In the genomic region with DNA sequence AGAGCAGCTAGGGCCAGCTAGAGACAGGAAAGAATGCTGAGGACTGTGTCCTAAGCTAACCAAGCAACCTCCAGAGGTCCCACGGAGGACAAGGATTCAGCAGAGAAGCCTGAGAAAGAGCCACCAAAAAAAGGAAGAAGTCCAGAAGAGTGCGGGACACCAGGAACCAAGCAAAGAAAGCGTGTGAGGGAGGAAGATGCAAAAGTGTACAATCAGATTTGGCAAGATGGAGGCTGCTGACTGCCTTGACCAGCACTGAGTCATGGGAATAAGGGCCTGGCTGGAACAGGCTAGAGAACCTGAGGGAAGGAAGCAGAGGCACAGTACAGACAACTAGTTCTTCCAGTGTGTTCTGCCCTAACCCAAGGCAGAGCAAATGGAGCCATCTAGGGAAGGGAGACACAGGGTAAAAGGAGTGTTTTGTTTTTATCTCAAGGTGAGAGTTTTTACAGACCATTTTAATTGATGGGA, we compare ENCODE assay signal across 13 cellular contexts. TPM values are rescaled to one million over a fixed set of nuclear protein-coding genes. Genes with fewer than 3 reads are reported as not detected.
DNase-seq lines count a peak whose midpoint lies in the region; ATAC-seq and TF ChIP-seq lines count a peak whose summit lies in the region.
"Had no signal": no experiment of that assay in that cellular context is flagged by ENCODE, and none has a peak within 500 bp of the region (broad histone marks: within the 10 kb centered on the region; RNA-seq: fewer than 3 reads in every experiment).

No MANE protein-coding gene starts in this region.

- POLR2A ChIA-PET in HEK293 (lab: Yijun Ruan, JAX): no interaction called here

- H3K9me3 Mint-ChIP-seq in CD14-positive monocyte (no peaks in the 10 kb centered on the region), memory B cell (no peaks in the 10 kb centered on the region)
- H3K9me3 Mint-ChIP-seq in activated T-helper 17 cell treated with anti-CD3 and anti-CD28 coated beads, Interleukin-2, amount 50 U/mL, for 72 hours: no peaks in the 10 kb centered on the region

- no peak for TF ChIP-seq CTCF in CD14-positive monocyte (IDR thresholded peaks at IDR 0.05)
- no peak for TF ChIP-seq CTCF in HEK293 (tag by site-specific recombination; IDR thresholded peaks at IDR 0.05)
- TF ChIP-seq CTCF in GM20000 (IDR thresholded peaks at IDR 0.05; ENCODE audit: extremely low read depth, missing control alignments): no peak

- no peak overlapping the region for H3K27ac ChIP-seq in HEK293 (ENCODE audit: extremely low read depth, low read depth, low read length)
- H3K27ac ChIP-seq: C4-2B had no signal

- H3K27me3 Mint-ChIP-seq in CD14-positive monocyte (ENCODE audit: low read depth in 3 of 3) (no peaks in the 10 kb centered on the region), memory B cell (no peaks in the 10 kb centered on the region)
- no peaks in the 10 kb centered on the region for H3K27me3 Mint-ChIP-seq in activated T-helper 17 cell treated with anti-CD3 and anti-CD28 coated beads, Interleukin-2, amount 50 U/mL, for 72 hours

- no peaks in the 10 kb centered on the region for H3K9me3 ChIP-seq in HEK293 (ENCODE audit: control insufficient read depth, insufficient read depth, low read depth, low read length)
- H3K9me3 ChIP-seq: heart left ventricle, spleen had no signal

- no peak for ATAC-seq in activated T-helper 17 cell treated with anti-CD3 and anti-CD28 coated beads, Interleukin-2, amount 50 U/mL, for 72 hours (replicated peaks)
- ATAC-seq in memory B cell (ENCODE audit: low read depth): no peak
- no peak for ATAC-seq in HG02981 (IDR thresholded peaks at IDR 0.05; ENCODE audit: unreplicated experiment)
- no peak for ATAC-seq in activated CD4-positive, CD25-positive, alpha-beta regulatory T cell treated with anti-CD3 and anti-CD28 coated beads, Interleukin-2, amount 50 U/mL, for 24 hours
- ATAC-seq in GM19351 (IDR thresholded peaks at IDR 0.05; ENCODE audit: unreplicated experiment): no peak

- H3K36me3 Mint-ChIP-seq in CD14-positive monocyte: peaks cover 6 to 11% of the 10 kb centered on the region in 2 donors
- peaks cover 17% of the 10 kb centered on the region for H3K36me3 Mint-ChIP-seq in activated T-helper 17 cell treated with anti-CD3 and anti-CD28 coated beads, Interleukin-2, amount 50 U/mL, for 72 hours (ENCODE audit: low read depth)
- H3K36me3 Mint-ChIP-seq in memory B cell: peaks cover 2% of the 10 kb centered on the region

- H3K4me3 ChIP-seq in HEK293 (ENCODE audit: low read depth, low read length): no peak overlapping the region
- H3K4me3 ChIP-seq: heart left ventricle had no signal

- H3K36me3 ChIP-seq in HEK293 (ENCODE audit: control insufficient read depth in 2 of 2, insufficient read depth in 1 of 2, low read length in 2 of 2): no peaks in the 10 kb centered on the region
- H3K36me3 ChIP-seq: heart left ventricle, spleen had no signal

- DNase-seq in CD14-positive monocyte (ENCODE audit: low spot score) (peak; percentile 79), memory B cell (ENCODE audit: low spot score in 2 of 2) (no peak), GM20000 (ENCODE audit: low spot score) (no peak)
- DNase-seq: H7, heart left ventricle, NCI-H526, spleen had no signal

- H3K4me3 Mint-ChIP-seq in CD14-positive monocyte: peak overlapping the region in 1 of 2 donors; percentile 56
- peak overlapping the region; percentile 73 for H3K4me3 Mint-ChIP-seq in activated T-helper 17 cell treated with anti-CD3 and anti-CD28 coated beads, Interleukin-2, amount 50 U/mL, for 72 hours
- peak overlapping the region; percentile 1 for H3K4me3 Mint-ChIP-seq in memory B cell

- peaks cover 20% of the 10 kb centered on the region for H3K4me1 ChIP-seq in HEK293 (ENCODE audit: control insufficient read depth, insufficient read depth, low read length)

- peaks cover 66% of the 10 kb centered on the region for H3K4me1 Mint-ChIP-seq in CD14-positive monocyte
- peaks cover 53% of the 10 kb centered on the region for H3K4me1 Mint-ChIP-seq in activated T-helper 17 cell treated with anti-CD3 and anti-CD28 coated beads, Interleukin-2, amount 50 U/mL, for 72 hours
- H3K4me1 Mint-ChIP-seq in memory B cell: peaks cover 41% of the 10 kb centered on the region

- intact Hi-C loops in CD14-positive monocyte (cut with micrococcal nuclease): loop anchor here in 1 of 2 donors (10.0 kb wide), 1 partner anchor 112 kb away; the partner anchor contains the start of gene CAPN2

- H3K27ac Mint-ChIP-seq in CD14-positive monocyte (peak overlapping the region; percentile 94 to 98 (median 96)), memory B cell (no peak overlapping the region)
- peak overlapping the region; percentile 67 for H3K27ac Mint-ChIP-seq in activated T-helper 17 cell treated with anti-CD3 and anti-CD28 coated beads, Interleukin-2, amount 50 U/mL, for 72 hours

- CTCF ChIA-PET in HEK293 (lab: Yijun Ruan, JAX): interaction anchor here (1.6 kb wide), 1 partner anchor 19 kb away, joined by 5 read pairs; the partner anchor contains the start of gene TP53BP2

TF ChIP-seq in HEK293, 187 proteins besides CTCF, POLR2A, EP300 and RAD21:
- TF ChIP-seq ZNF324 (tag by site-specific recombination; IDR thresholded peaks at IDR 0.05): no peak
- peak; percentile 92 for TF ChIP-seq ZNF600 (tag by site-specific recombination; IDR thresholded peaks at IDR 0.05)
- TF ChIP-seq FEZF1 (tag by site-specific recombination; IDR thresholded peaks at IDR 0.05): peak; percentile 22; the same call in 1 of the 2 replicates
- TF ChIP-seq PRDM1 (tag by site-specific recombination; IDR thresholded peaks at IDR 0.05): peak; percentile 54

RNA-seq across cellular contexts. Expression of gene TP53BP2, which starts 18.5 kb away (rescaled TPM):
- polyA plus RNA-seq in CD14-positive monocyte: 1 to 10 TPM; 5.7 to 8.8 TPM
- 10 to 100 TPM; 37.4 to 38.4 TPM for total RNA-seq in activated T-helper 17 cell treated with anti-CD3 and anti-CD28 coated beads, Interleukin-2, amount 50 U/mL, for 72 hours
